In the genomic region with DNA sequence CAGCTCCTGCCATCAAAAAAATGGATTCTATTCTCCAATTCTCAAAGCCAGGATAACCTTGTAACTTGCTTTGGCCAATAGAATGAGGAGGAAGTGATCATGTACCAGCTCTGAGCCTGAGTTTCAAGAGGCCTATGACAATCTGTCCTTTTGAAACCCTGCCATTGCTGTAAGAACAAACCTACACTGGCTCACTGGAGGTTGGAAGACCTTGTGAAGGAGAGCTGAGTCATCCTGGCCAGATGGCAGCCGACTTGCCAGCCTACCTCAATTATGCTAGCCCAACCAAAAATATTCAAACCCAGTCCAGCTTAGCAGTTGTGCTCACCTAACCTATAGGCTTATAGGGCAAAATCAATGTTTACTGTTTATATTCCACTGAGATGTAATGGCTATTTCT, we compare ENCODE assay signal across 12 cellular contexts.
DNase-seq lines count a peak whose midpoint lies in the region; ATAC-seq and TF ChIP-seq lines count a peak whose summit lies in the region.
"Had no signal": no experiment of that assay in that cellular context is flagged by ENCODE, and none has a peak within 500 bp of the region (broad histone marks: within the 10 kb centered on the region; RNA-seq: fewer than 3 reads in every experiment).

No MANE protein-coding gene starts in this region.

- H3K56ac ChIP-seq in mesendoderm (ENCODE audit: low read length): no peak overlapping the region

- H3K4me3 ChIP-seq in astrocyte of the cerebellum (ENCODE audit: low read depth, low read length) (no peak overlapping the region), mesendoderm (ENCODE audit: low read length) (no peak overlapping the region)
- H3K4me3 ChIP-seq: stomach had no signal

- H3K18ac ChIP-seq in mesendoderm (ENCODE audit: low read length): peak overlapping the region; percentile 90

- no peak overlapping the region for H3K4me3 Mint-ChIP-seq in activated T-cell treated with anti-CD3 and anti-CD28 coated beads, Interleukin-2, amount 50 U/mL, for 4 hours
- H3K4me3 Mint-ChIP-seq in immature natural killer cell: no peak overlapping the region
- H3K4me3 Mint-ChIP-seq: T-helper 17 cell had no signal

- no peak overlapping the region for H3K4me2 ChIP-seq in mesendoderm (ENCODE audit: low read length)

- H3K27ac Mint-ChIP-seq in immature natural killer cell: no peak overlapping the region
- H3K27ac Mint-ChIP-seq: T-helper 17 cell had no signal

- peak overlapping the region; percentile 17 for H2BK5ac ChIP-seq in mesendoderm (ENCODE audit: low read length)

- in situ Hi-C loops in astrocyte of the cerebellum (cut with HindIII; ENCODE audit: low sequenced_read_pairs): no loop called here

- H2AK5ac ChIP-seq in mesendoderm (ENCODE audit: low read length): no peak overlapping the region

- no peak overlapping the region for H3K27ac ChIP-seq in mesendoderm (ENCODE audit: low read depth, low read length)
- H3K27ac ChIP-seq: stomach had no signal

- no peaks in the 10 kb centered on the region for H3K27me3 Mint-ChIP-seq in activated T-cell treated with anti-CD3 and anti-CD28 coated beads, Interleukin-2, amount 50 U/mL, for 4 hours (ENCODE audit: low read depth)
- peaks cover 0 to 3% (median 0%) of the 10 kb centered on the region in 3 donors for H3K27me3 Mint-ChIP-seq in immature natural killer cell (ENCODE audit: low read depth in 3 of 3)
- H3K27me3 Mint-ChIP-seq: T-helper 17 cell had no signal

- H3K23ac ChIP-seq in mesendoderm (ENCODE audit: low read length): no peak overlapping the region

- H3K4me1 ChIP-seq in mesendoderm (ENCODE audit: control insufficient read depth, low read depth, low read length): no peaks in the 10 kb centered on the region

- ATAC-seq in activated T-cell treated with anti-CD3 and anti-CD28 coated beads, Interleukin-2, amount 50 U/mL, for 4 hours: no peak
- ATAC-seq: left colon, T-helper 17 cell had no signal

- H3K4ac ChIP-seq in mesendoderm (ENCODE audit: low read depth, low read length): no peak overlapping the region

- H3K36me3 Mint-ChIP-seq in activated T-cell treated with anti-CD3 and anti-CD28 coated beads, Interleukin-2, amount 50 U/mL, for 4 hours (ENCODE audit: insufficient read depth): no peaks in the 10 kb centered on the region
- H3K36me3 Mint-ChIP-seq in immature natural killer cell: no peaks in the 10 kb centered on the region

- H3K27me3 ChIP-seq in mesendoderm (ENCODE audit: insufficient read depth, low read length, poor library complexity): no peaks in the 10 kb centered on the region
- H3K27me3 ChIP-seq: stomach had no signal

- peaks cover 3% of the 10 kb centered on the region for H3K9me3 Mint-ChIP-seq in activated T-cell treated with anti-CD3 and anti-CD28 coated beads, Interleukin-2, amount 50 U/mL, for 4 hours
- peaks cover 0 to 40% (median 11%) of the 10 kb centered on the region in 6 donors for H3K9me3 Mint-ChIP-seq in immature natural killer cell

- H2BK15ac ChIP-seq in mesendoderm (replicated peaks; ENCODE audit: low read depth): no peak overlapping the region

- H3K79me1 ChIP-seq in mesendoderm (ENCODE audit: low read length): no peaks in the 10 kb centered on the region

- no peak for TF ChIP-seq CTCF in astrocyte of the cerebellum (IDR thresholded peaks at IDR 0.05; ENCODE audit: low read depth, low read length, missing control alignments)

- H3K79me2 ChIP-seq in mesendoderm (ENCODE audit: control insufficient read depth, insufficient read depth, low read length): no peaks in the 10 kb centered on the region

- no peak overlapping the region for H4K5ac ChIP-seq in mesendoderm (ENCODE audit: low read length)

- no peak overlapping the region for H3K9ac ChIP-seq in mesendoderm (ENCODE audit: low read length)

- H3K36me3 ChIP-seq in mesendoderm (ENCODE audit: control insufficient read depth, insufficient read depth, low read length): no peaks in the 10 kb centered on the region
- H3K36me3 ChIP-seq: stomach had no signal

- H2BK120ac ChIP-seq in mesendoderm (ENCODE audit: low read depth, low read length): no peak overlapping the region

- no peaks in the 10 kb centered on the region for H3K4me1 Mint-ChIP-seq in activated T-cell treated with anti-CD3 and anti-CD28 coated beads, Interleukin-2, amount 50 U/mL, for 4 hours (ENCODE audit: low read depth)
- no peaks in the 10 kb centered on the region for H3K4me1 Mint-ChIP-seq in immature natural killer cell
- H3K4me1 Mint-ChIP-seq: T-helper 17 cell had no signal

- no peak overlapping the region for H4K8ac ChIP-seq in mesendoderm (ENCODE audit: low read depth, low read length)

- WGBS in mesendoderm (ENCODE audit: extremely low coverage, insufficient coverage, low lambda C conversion rate): no CpG with 5 or more reads among the region's 1 CpG

- DNase-seq in EL (peak; percentile 52), NCI-H1694 (lab: John Stamatoyannopoulos, UW) (peak; percentile 71), astrocyte of the cerebellum (ENCODE audit: low read depth) (peak; percentile 11), mesendoderm (no peak), superior temporal gyrus (ENCODE audit: extremely low spot score) (no peak), T-helper 2 cell (no peak), immature natural killer cell (no peak)
- no peak for DNase-seq in activated T-cell treated with anti-CD3 and anti-CD28 coated beads, Interleukin-2, amount 50 U/mL, for 4 hours
- DNase-seq: COR-L47, left colon, stomach, T-helper 17 cell had no signal

Comparison
In these comparisons a context has a peak if more than half of its experiments do, and no peak if none do; other contexts are left out.
1. DNase-seq: peak in EL (single experiment), NCI-H1694 (single experiment) and astrocyte of the cerebellum (single experiment); none in mesendoderm (single experiment), activated T-cell treated with anti-CD3 and anti-CD28 coated beads, Interleukin-2, amount 50 U/mL, for 4 hours (single experiment), superior temporal gyrus (single experiment), T-helper 2 cell (0 of 5) and immature natural killer cell (0 of 3).